ENCODE assay signal across 13 cellular contexts in the genomic region with DNA sequence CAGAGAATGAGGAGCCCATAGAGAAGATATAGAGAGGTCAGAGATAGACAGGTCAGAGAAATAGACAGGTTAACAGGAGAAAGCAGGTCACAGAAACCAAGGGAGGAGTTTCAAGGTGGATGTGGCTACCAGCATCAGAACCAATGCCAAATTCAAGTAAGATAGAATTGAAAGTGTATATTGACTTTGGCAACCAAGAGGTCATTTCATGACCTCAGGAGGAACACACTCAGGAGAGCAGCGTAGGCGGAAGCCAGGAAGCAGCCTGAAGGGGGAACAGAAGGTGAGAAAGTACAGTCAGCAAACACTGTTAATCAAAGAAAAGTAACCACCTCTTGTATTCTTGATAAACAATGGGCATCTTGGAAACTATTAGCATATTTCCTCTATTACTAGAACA.
"Had no signal": no experiment of that assay in that cellular context is flagged by ENCODE, and none has a peak within 500 bp of the region (broad histone marks: within the 10 kb centered on the region; RNA-seq: fewer than 3 reads in every experiment).

No MANE protein-coding gene starts in this region.

- FAIRE-seq: urothelium cell line had no signal

- H3K4me3 ChIP-seq: thoracic aorta had no signal

- H3K4me3 Mint-ChIP-seq: effector memory CD8-positive, alpha-beta T cell; stimulated activated naive CD8-positive, alpha-beta T cell treated with anti-CD3 and anti-CD28 coated beads, Interleukin-15, Interleukin-2, amounts not matched to agents 100 ng/mL and 50 ng/mL, for 24 hours had no signal

- ATAC-seq: effector memory CD8-positive, alpha-beta T cell; left colon had no signal

- H3K27ac Mint-ChIP-seq: stimulated activated naive CD8-positive, alpha-beta T cell treated with anti-CD3 and anti-CD28 coated beads, Interleukin-15, Interleukin-2, amounts not matched to agents 100 ng/mL and 50 ng/mL, for 24 hours had no signal

- H3K27ac ChIP-seq: thoracic aorta had no signal

- DNase-seq: activated CD4-positive, CD25-positive, alpha-beta regulatory T cell treated with anti-CD3 and anti-CD28 coated beads, Interleukin-2, amount 50 U/mL, for 72 hours; activated naive CD4-positive, alpha-beta T cell treated with Interleukin-2 at 50 U/mL for 16 hours; activated T-cell treated with anti-CD3 and anti-CD28 coated beads, Interleukin-2, amount 50 U/mL, for 1 hour; central memory CD4-positive, alpha-beta T cell; effector memory CD8-positive, alpha-beta T cell; glutamatergic neuron; left colon; SHP77 treated with DMSO at 0.1 percent for 48 hours; stimulated activated CD4-positive, alpha-beta T cell treated with anti-CD3 and anti-CD28 coated beads, Interleukin-12 subunit alpha, Interleukin-12 subunit beta, amount 100 ng/mL, for 4 hours; stimulated activated CD4-positive, alpha-beta T cell treated with anti-CD3 and anti-CD28 coated beads, Interleukin-2, amount 100 ng/mL, for 48 hours had no signal

- H3K27me3 Mint-ChIP-seq: effector memory CD8-positive, alpha-beta T cell; stimulated activated naive CD8-positive, alpha-beta T cell treated with anti-CD3 and anti-CD28 coated beads, Interleukin-15, Interleukin-2, amounts not matched to agents 100 ng/mL and 50 ng/mL, for 24 hours had no signal

- H3K9me3 Mint-ChIP-seq: effector memory CD8-positive, alpha-beta T cell; stimulated activated naive CD8-positive, alpha-beta T cell treated with anti-CD3 and anti-CD28 coated beads, Interleukin-15, Interleukin-2, amounts not matched to agents 100 ng/mL and 50 ng/mL, for 24 hours had no signal

- H3K9me3 ChIP-seq: thoracic aorta had no signal
